ENCODE assay signal across 13 cellular contexts in the genomic region with DNA sequence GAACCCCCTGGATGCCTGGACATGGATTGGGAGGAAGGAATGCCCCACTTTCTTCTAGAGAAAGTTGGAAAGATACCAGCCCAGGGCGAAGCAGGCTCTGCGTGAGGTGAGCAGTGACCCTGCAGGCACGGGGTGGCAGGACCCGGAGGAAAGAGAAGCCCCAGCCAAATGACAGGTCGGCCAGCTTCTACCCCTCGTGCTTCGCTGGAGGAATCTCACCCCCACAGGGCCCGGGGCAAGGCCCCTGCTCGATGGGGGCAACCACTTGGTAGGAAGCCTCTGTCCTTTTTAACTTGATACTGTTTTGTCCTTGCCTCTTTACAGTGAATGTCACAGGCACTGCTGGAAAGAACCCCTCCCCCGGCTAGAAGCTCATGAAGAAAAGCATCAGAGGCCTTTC.
"Had no signal": no experiment of that assay in that cellular context is flagged by ENCODE, and none has a peak within 500 bp of the region (broad histone marks: within the 10 kb centered on the region; RNA-seq: fewer than 3 reads in every experiment).

No MANE protein-coding gene starts in this region.

- H3K36me3 Mint-ChIP-seq: brain had no signal

- H3K27ac Mint-ChIP-seq: activated naive CD4-positive, alpha-beta T cell treated with anti-CD3 and anti-CD28 coated beads, Interleukin-2, amount 50 U/mL, for 72 hours; activated T-cell treated with anti-CD3 and anti-CD28 coated beads, Interleukin-2, amount 50 U/mL, for 24 hours; brain had no signal

- H3K27ac ChIP-seq: heart left ventricle, skin epidermis had no signal

- H3K27me3 ChIP-seq: heart left ventricle had no signal

- H3K9me3 Mint-ChIP-seq: activated naive CD4-positive, alpha-beta T cell treated with anti-CD3 and anti-CD28 coated beads, Interleukin-2, amount 50 U/mL, for 72 hours; brain; central memory CD8-positive, alpha-beta T cell had no signal

- H3K9me3 ChIP-seq: heart left ventricle had no signal

- H3K27me3 Mint-ChIP-seq: brain; central memory CD8-positive, alpha-beta T cell had no signal

- H3K4me3 Mint-ChIP-seq: activated T-cell treated with anti-CD3 and anti-CD28 coated beads, Interleukin-2, amount 50 U/mL, for 24 hours; brain; central memory CD8-positive, alpha-beta T cell had no signal

- DNase-seq: activated effector memory CD4-positive, alpha-beta T cell treated with Interleukin-2 at 50 U/mL for 16 hours; activated T-cell treated with anti-CD3 and anti-CD28 coated beads, Interleukin-2, amount 50 U/mL, for 24 hours; amygdala; cortex of kidney; effector memory CD4-positive, alpha-beta T cell; heart left ventricle; left colon; stimulated activated CD4-positive, alpha-beta T cell treated with anti-CD3 and anti-CD28 coated beads, Interleukin-4, amount 100 ng/mL, for 24 hours; stimulated activated naive CD8-positive, alpha-beta T cell treated with anti-CD3 and anti-CD28 coated beads, Interleukin-15, Interleukin-2, amounts not matched to agents 100 U/mL and 50 U/mL, for 24 hours had no signal

- H3K36me3 ChIP-seq: heart left ventricle had no signal

- H3K4me3 ChIP-seq: heart left ventricle, skin epidermis had no signal
